ENCODE assay signal across 5 cellular contexts in the genomic region with DNA sequence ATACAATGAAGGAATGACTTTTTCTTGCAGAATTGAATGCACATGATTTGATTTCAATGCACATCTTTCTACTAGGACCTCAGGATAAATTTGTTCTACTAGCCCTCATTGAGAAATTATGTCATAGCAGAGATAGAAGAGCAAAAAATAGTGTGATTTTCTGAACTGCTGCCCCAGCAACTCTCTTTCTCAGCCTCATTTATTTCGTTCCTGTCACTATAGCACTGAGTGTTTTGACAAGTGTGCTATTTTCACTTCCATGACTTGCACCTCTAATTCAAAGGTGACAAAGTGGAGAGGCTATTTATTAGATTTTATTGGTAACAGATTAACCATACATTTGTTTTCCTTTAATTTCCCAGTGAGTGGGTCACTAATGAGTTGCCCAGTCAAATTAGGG.
"Had no signal": no experiment of that assay in that cellular context is flagged by ENCODE, and none has a peak within 500 bp of the region (broad histone marks: within the 10 kb centered on the region; RNA-seq: fewer than 3 reads in every experiment).

No MANE protein-coding gene starts in this region.

- H3K4me3 Mint-ChIP-seq: HFFc6 had no signal

- H3K9me3 ChIP-seq: HAP-1 had no signal

- DNase-seq: GOT3, HFFc6, KG1 had no signal

- H3K4me3 ChIP-seq: HAP-1, K562 had no signal

- H3K36me3 ChIP-seq: HAP-1 had no signal

- H3K27ac Mint-ChIP-seq: HFFc6 had no signal

- H3K4me1 ChIP-seq: HAP-1 had no signal
